In the genomic region with DNA sequence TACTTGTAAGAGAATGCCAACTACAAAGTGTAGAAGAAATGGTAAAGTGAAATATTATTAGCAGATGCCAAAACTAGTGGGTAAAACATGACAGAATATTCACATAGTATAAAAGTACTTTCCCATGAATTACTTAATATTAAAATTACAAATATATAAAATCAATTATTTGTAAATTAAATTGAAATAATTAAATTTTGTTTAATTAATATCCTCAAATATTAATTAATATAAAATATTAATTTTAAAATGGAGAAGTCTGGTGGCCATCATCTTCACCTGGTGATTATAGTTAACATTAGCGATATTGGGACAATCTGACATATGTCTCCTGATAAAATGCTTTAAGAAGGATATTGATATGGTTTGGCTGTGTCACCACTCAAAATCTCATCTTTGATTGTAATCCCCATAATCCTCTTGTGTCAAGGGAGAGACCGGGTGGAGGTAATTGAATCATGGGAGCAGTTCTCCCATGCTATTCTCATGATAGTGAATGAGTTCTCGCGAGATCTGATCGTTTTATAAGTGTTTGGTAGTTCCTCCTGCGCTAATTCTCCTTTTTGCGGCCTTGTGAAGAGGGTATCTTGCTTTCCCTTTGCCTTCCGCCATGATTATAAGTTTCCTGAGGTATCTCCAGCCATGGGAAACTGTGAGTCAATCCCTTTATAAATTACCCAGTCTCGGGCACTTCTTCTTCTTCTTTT, we compare ENCODE assay signal across 30 cellular contexts.
"Had no signal": no experiment of that assay in that cellular context is flagged by ENCODE, and none has a peak within 500 bp of the region (broad histone marks: within the 10 kb centered on the region; RNA-seq: fewer than 3 reads in every experiment).

No MANE protein-coding gene starts in this region.

- H3K4me2 ChIP-seq: hepatocyte had no signal

- H3K79me2 ChIP-seq: hepatocyte had no signal

- H3K27ac Mint-ChIP-seq: activated CD4-positive, alpha-beta memory T cell treated with anti-CD3 and anti-CD28 coated beads, Interleukin-2, amount 10 ng/mL, durations not matched to agents 7 days and 5 days; activated CD4-positive, alpha-beta T cell treated with anti-CD3 and anti-CD28 coated beads, Interleukin-2, amount 10 ng/mL, durations not matched to agents 7 days and 5 days; activated naive CD4-positive, alpha-beta T cell treated with anti-CD3 and anti-CD28 coated beads, Interleukin-2, amount 50 U/mL, for 24 hours; activated naive CD8-positive, alpha-beta T cell treated with anti-CD3 and anti-CD28 coated beads, Interleukin-2, amount 50 U/mL, for 24 hours; activated T-helper 17 cell treated with anti-CD3 and anti-CD28 coated beads, Interleukin-2, amount 50 U/mL, for 72 hours; T-helper 1 cell treated with Interleukin-12 subunit alpha and Interleukin-12 subunit beta and Interleukin-4 antibody, amounts not matched to agents 30 μg/mL and 1 μg/mL, for 36 hours had no signal

- H3K4me1 ChIP-seq: breast epithelium, esophagus squamous epithelium, spleen, testis, uterus had no signal

- H3K36me3 Mint-ChIP-seq: activated naive CD4-positive, alpha-beta T cell treated with anti-CD3 and anti-CD28 coated beads, Interleukin-2, amount 50 U/mL, for 24 hours; naive thymus-derived CD8-positive, alpha-beta T cell had no signal

- H3K4me3 ChIP-seq: breast epithelium, esophagus squamous epithelium, gastroesophageal sphincter, hepatocyte, spleen, uterus had no signal

- DNase-seq: activated CD4-positive, alpha-beta memory T cell treated with anti-CD3 and anti-CD28 coated beads, Interleukin-2, amount 10 ng/mL, durations not matched to agents 7 days and 5 days; activated CD4-positive, alpha-beta T cell treated with anti-CD3 and anti-CD28 coated beads for 1 hour; activated CD4-positive, alpha-beta T cell treated with anti-CD3 and anti-CD28 coated beads, Interleukin-2, amount 10 ng/mL, durations not matched to agents 7 days and 5 days; activated naive CD8-positive, alpha-beta T cell treated with anti-CD3 and anti-CD28 coated beads, Interleukin-2, amount 50 U/mL, for 24 hours; activated T-cell treated with anti-CD3 and anti-CD28 coated beads, Interleukin-2, amount 50 U/mL, for 4 hours; central memory CD4-positive, alpha-beta T cell; dermis blood vessel endothelial cell; effector CD4-positive, alpha-beta T cell; esophagus squamous epithelium; islet precursor cell; left cardiac atrium; mammary epithelial cell; naive thymus-derived CD8-positive, alpha-beta T cell; occipital lobe; right cardiac atrium; spleen; stimulated activated CD4-positive, alpha-beta T cell treated with anti-CD3 and anti-CD28 coated beads, Interleukin-2, amount 100 ng/mL, for 48 hours; stimulated activated naive CD4-positive, alpha-beta T cell treated with Interleukin-2 at 50 U/mL for 16 hours; T-helper 9 cell; testis; trophoblast cell; uterus had no signal

- H3K4me1 Mint-ChIP-seq: activated CD4-positive, alpha-beta memory T cell treated with anti-CD3 and anti-CD28 coated beads, Interleukin-2, amount 10 ng/mL, durations not matched to agents 7 days and 5 days; activated CD4-positive, alpha-beta T cell treated with anti-CD3 and anti-CD28 coated beads, Interleukin-2, amount 10 ng/mL, durations not matched to agents 7 days and 5 days; activated naive CD4-positive, alpha-beta T cell treated with anti-CD3 and anti-CD28 coated beads, Interleukin-2, amount 50 U/mL, for 24 hours; activated naive CD8-positive, alpha-beta T cell treated with anti-CD3 and anti-CD28 coated beads, Interleukin-2, amount 50 U/mL, for 24 hours; activated T-helper 17 cell treated with anti-CD3 and anti-CD28 coated beads, Interleukin-2, amount 50 U/mL, for 72 hours; naive thymus-derived CD8-positive, alpha-beta T cell; neural crest cell had no signal

- H3K9me3 ChIP-seq: breast epithelium, esophagus squamous epithelium, gastroesophageal sphincter, spleen, testis, uterus had no signal

- H3K27me3 ChIP-seq: breast epithelium, hepatocyte, testis, uterus had no signal

- H3K4me3 Mint-ChIP-seq: activated CD4-positive, alpha-beta memory T cell treated with anti-CD3 and anti-CD28 coated beads, Interleukin-2, amount 10 ng/mL, durations not matched to agents 7 days and 5 days; activated CD4-positive, alpha-beta T cell treated with anti-CD3 and anti-CD28 coated beads, Interleukin-2, amount 10 ng/mL, durations not matched to agents 7 days and 5 days; activated naive CD4-positive, alpha-beta T cell treated with anti-CD3 and anti-CD28 coated beads, Interleukin-2, amount 50 U/mL, for 24 hours; activated naive CD8-positive, alpha-beta T cell treated with anti-CD3 and anti-CD28 coated beads, Interleukin-2, amount 50 U/mL, for 24 hours; activated T-cell treated with anti-CD3 and anti-CD28 coated beads, Interleukin-2, amount 50 U/mL, for 4 hours; activated T-helper 17 cell treated with anti-CD3 and anti-CD28 coated beads, Interleukin-2, amount 50 U/mL, for 72 hours; naive thymus-derived CD8-positive, alpha-beta T cell; neural crest cell; T-helper 1 cell treated with Interleukin-12 subunit alpha and Interleukin-12 subunit beta and Interleukin-4 antibody, amounts not matched to agents 30 μg/mL and 1 μg/mL, for 36 hours had no signal

- H3K36me3 ChIP-seq: breast epithelium, esophagus squamous epithelium, gastroesophageal sphincter, spleen, uterus had no signal

- H3K27ac ChIP-seq: breast epithelium, epithelial cell of prostate, esophagus squamous epithelium, gastroesophageal sphincter, hepatocyte, spleen, testis, uterus had no signal

- H3K9me3 Mint-ChIP-seq: activated CD4-positive, alpha-beta memory T cell treated with anti-CD3 and anti-CD28 coated beads, Interleukin-2, amount 10 ng/mL, durations not matched to agents 7 days and 5 days; activated CD4-positive, alpha-beta T cell treated with anti-CD3 and anti-CD28 coated beads, Interleukin-2, amount 10 ng/mL, durations not matched to agents 7 days and 5 days; activated naive CD4-positive, alpha-beta T cell treated with anti-CD3 and anti-CD28 coated beads, Interleukin-2, amount 50 U/mL, for 24 hours; activated naive CD8-positive, alpha-beta T cell treated with anti-CD3 and anti-CD28 coated beads, Interleukin-2, amount 50 U/mL, for 24 hours; activated T-cell treated with anti-CD3 and anti-CD28 coated beads, Interleukin-2, amount 50 U/mL, for 4 hours; activated T-helper 17 cell treated with anti-CD3 and anti-CD28 coated beads, Interleukin-2, amount 50 U/mL, for 72 hours; naive thymus-derived CD8-positive, alpha-beta T cell; neural crest cell; T-helper 1 cell treated with Interleukin-12 subunit alpha and Interleukin-12 subunit beta and Interleukin-4 antibody, amounts not matched to agents 30 μg/mL and 1 μg/mL, for 36 hours had no signal

- ATAC-seq: activated naive CD8-positive, alpha-beta T cell treated with anti-CD3 and anti-CD28 coated beads, Interleukin-2, amount 50 U/mL, for 24 hours; activated T-cell treated with anti-CD3 and anti-CD28 coated beads, Interleukin-2, amount 50 U/mL, for 4 hours; activated T-helper 17 cell treated with anti-CD3 and anti-CD28 coated beads, Interleukin-2, amount 50 U/mL, for 72 hours; gastroesophageal sphincter; left cardiac atrium; naive thymus-derived CD8-positive, alpha-beta T cell; right cardiac atrium had no signal

- H2AFZ ChIP-seq: hepatocyte had no signal

- H3K27me3 Mint-ChIP-seq: activated naive CD8-positive, alpha-beta T cell treated with anti-CD3 and anti-CD28 coated beads, Interleukin-2, amount 50 U/mL, for 24 hours had no signal
